ENCODE assay signal across 25 cellular contexts in genomic region chr2:239966029-239966847, GRCh38. TPM values are rescaled to one million over a fixed set of nuclear protein-coding genes. Genes with fewer than 3 reads are reported as not detected.
DNase-seq lines count a peak whose midpoint lies in the region; ATAC-seq and TF ChIP-seq lines count a peak whose summit lies in the region.
"Had no signal": no experiment of that assay in that cellular context is flagged by ENCODE, and none has a peak within 500 bp of the region (broad histone marks: within the 10 kb centered on the region; RNA-seq: fewer than 3 reads in every experiment).

No MANE protein-coding gene starts in this region.

- H3K36me3 ChIP-seq in PC-3 (ENCODE audit: low read depth, low read length), result peaks cover 39% of the 10 kb centered on the region
- H3K36me3 ChIP-seq in esophagus (ENCODE audit: control insufficient read depth in 2 of 2, insufficient read depth in 2 of 2, low read length in 1 of 2), result peaks cover 4 to 29% of the 10 kb centered on the region in 2 donors
- peaks cover 19 to 86% (median 58%) of the 10 kb centered on the region in 5 donors for H3K36me3 ChIP-seq in subcutaneous abdominal adipose tissue (ENCODE audit: control insufficient read depth in 5 of 5, insufficient read depth in 5 of 5, low read length in 5 of 5)
- H3K36me3 ChIP-seq in tibial nerve, result peaks cover 0 to 95% (median 3%) of the 10 kb centered on the region in 3 donors
- peaks cover 17% of the 10 kb centered on the region for H3K36me3 ChIP-seq in smooth muscle cell (ENCODE audit: low read depth)
- H3K36me3 ChIP-seq in colonic mucosa, result peaks cover 10% of the 10 kb centered on the region

- no peak overlapping the region for H3K4me3 ChIP-seq in PC-3 (ENCODE audit: low read length)
- no peak overlapping the region for H3K4me3 ChIP-seq in esophagus (ENCODE audit: low read depth in 1 of 2, low read length in 2 of 2)
- no peak overlapping the region for H3K4me3 ChIP-seq in right cardiac atrium (ENCODE audit: low read length)
- no peak overlapping the region for H3K4me3 ChIP-seq in subcutaneous abdominal adipose tissue (ENCODE audit: low read depth in 1 of 5, low read length in 5 of 5)
- H3K4me3 ChIP-seq in tibial nerve, result no peak overlapping the region
- no peak overlapping the region for H3K4me3 ChIP-seq in smooth muscle cell
- no peak overlapping the region for H3K4me3 ChIP-seq in colonic mucosa
- H3K4me3 ChIP-seq: heart left ventricle, left lung, tibial artery had no signal

- H3K79me2 ChIP-seq in PC-3 (ENCODE audit: low read length) (no peaks in the 10 kb centered on the region), smooth muscle cell (ENCODE audit: low read depth) (no peaks in the 10 kb centered on the region)

- no peak for DNase-seq in PC-3
- DNase-seq in right cardiac atrium, result peak; percentile 66 to 90 (median 84)
- DNase-seq in tibial nerve (ENCODE audit: low spot score in 2 of 2), result no peak
- DNase-seq in smooth muscle cell (lab: John Stamatoyannopoulos, UW; ENCODE audit: unreplicated experiment), result no peak
- DNase-seq in colonic mucosa, result no peak
- DNase-seq in stimulated activated CD4-positive, alpha-beta T cell treated with anti-CD3 and anti-CD28 coated beads, Interleukin-1b, Interleukin-23, amount 100 ng/mL, for 48 hours, result no peak
- DNase-seq: activated CD4-positive, CD25-positive, alpha-beta regulatory T cell treated with anti-CD3 and anti-CD28 coated beads, Interleukin-2, amount 50 U/mL, for 72 hours; activated naive CD4-positive, alpha-beta T cell treated with anti-CD3 and anti-CD28 coated beads, Interleukin-2, amount 10 ng/mL, durations not matched to agents 7 days and 5 days; activated T-cell treated with anti-CD3 and anti-CD28 coated beads, Interleukin-2, amount 50 U/mL, for 48 hours; AML-193; anterior cingulate cortex; CD8-positive, alpha-beta memory T cell; GDM1; left lung; NCI-H2081; NCI-H82; SIG-M5; stimulated activated CD4-positive, alpha-beta T cell treated with anti-CD3 and anti-CD28 coated beads, Interleukin-2, amount 100 ng/mL, for 48 hours; stimulated activated naive CD4-positive, alpha-beta T cell had no signal

- BruUV-seq in PC-3 (replicated peaks; lab: Mats Ljungman, UMichigan), result no TSS peak

- CTCF ChIA-PET in PC-3 (lab: Charles Lee), result no interaction called here

- intact Hi-C loops in PC-3 (cut with micrococcal nuclease), result no loop called here
- intact Hi-C loops in right cardiac atrium (cut with DNase I), result no loop called here
- intact Hi-C loops in colonic mucosa (cut with DNase I), result no loop called here

- no peak for TF ChIP-seq POLR2A in tibial nerve (IDR thresholded peaks at IDR 0.05)

- POLR2A ChIA-PET in PC-3 (lab: Charles Lee; ENCODE audit: unreplicated experiment), result no interaction called here

- 0 out of 2 replicates have a peak, but pooled peaks cover 4% of the 10 kb centered on the region for H3K9me3 ChIP-seq in PC-3 (ENCODE audit: low read length)
- H3K9me3 ChIP-seq in esophagus (ENCODE audit: control insufficient read depth in 2 of 2, insufficient read depth in 1 of 2, low read depth in 1 of 2, low read length in 1 of 2), result peaks cover 0 to 7% of the 10 kb centered on the region in 2 donors
- no peaks in the 10 kb centered on the region for H3K9me3 ChIP-seq in right cardiac atrium (ENCODE audit: control insufficient read depth, low read length)
- peaks cover 2 to 22% (median 17%) of the 10 kb centered on the region in 5 donors for H3K9me3 ChIP-seq in subcutaneous abdominal adipose tissue (ENCODE audit: control insufficient read depth in 5 of 5, low read length in 5 of 5)
- H3K9me3 ChIP-seq in tibial nerve, result peaks cover 0 to 22% (median 9%) of the 10 kb centered on the region in 4 donors
- no peaks in the 10 kb centered on the region for H3K9me3 ChIP-seq in smooth muscle cell (replicated peaks; ENCODE audit: low read depth)
- no peaks in the 10 kb centered on the region for H3K9me3 ChIP-seq in colonic mucosa

- ATAC-seq in PC-3 (peak; percentile 45), right cardiac atrium (peak; percentile 74 to 86)
- ATAC-seq: HCT116, left lung had no signal

- no peaks in the 10 kb centered on the region for H4K20me1 ChIP-seq in PC-3 (ENCODE audit: low read length)
- H4K20me1 ChIP-seq in smooth muscle cell (ENCODE audit: low read depth), result no peaks in the 10 kb centered on the region

- TF ChIP-seq EP300 in tibial nerve (IDR thresholded peaks at IDR 0.05), result no peak

- H3K27ac ChIP-seq in PC-3 (ENCODE audit: low read length) (no peak overlapping the region), esophagus (ENCODE audit: low read depth in 2 of 2, low read length in 1 of 2) (peak overlapping the region; percentile 50 to 85), right cardiac atrium (ENCODE audit: low read length) (no peak overlapping the region), subcutaneous abdominal adipose tissue (ENCODE audit: low read depth, low read length) (peak overlapping the region; percentile 67), tibial nerve (no peak overlapping the region), smooth muscle cell (ENCODE audit: low read depth) (no peak overlapping the region), colonic mucosa (no peak overlapping the region)
- H3K27ac ChIP-seq: heart left ventricle, KMS-11, left lung, tibial artery had no signal

- H3K4me1 ChIP-seq in PC-3 (ENCODE audit: insufficient read depth, low read length), result no peaks in the 10 kb centered on the region
- H3K4me1 ChIP-seq in esophagus (ENCODE audit: control insufficient read depth in 2 of 2, insufficient read depth in 2 of 2, low read length in 1 of 2), result peaks cover 0 to 4% of the 10 kb centered on the region in 2 donors
- no peaks in the 10 kb centered on the region for H3K4me1 ChIP-seq in right cardiac atrium (ENCODE audit: control insufficient read depth, insufficient read depth, low read length)
- peaks cover 14 to 23% (median 18%) of the 10 kb centered on the region in 5 donors for H3K4me1 ChIP-seq in subcutaneous abdominal adipose tissue (ENCODE audit: control insufficient read depth in 5 of 5, insufficient read depth in 5 of 5, low read length in 5 of 5)
- peaks cover 0 to 15% (median 0%) of the 10 kb centered on the region in 4 donors for H3K4me1 ChIP-seq in tibial nerve
- H3K4me1 ChIP-seq in smooth muscle cell (ENCODE audit: low read depth), result no peaks in the 10 kb centered on the region
- no peaks in the 10 kb centered on the region for H3K4me1 ChIP-seq in colonic mucosa
- H3K4me1 ChIP-seq: left lung had no signal

- H2AFZ ChIP-seq in PC-3 (ENCODE audit: low read length), result no peak overlapping the region
- no peak overlapping the region for H2AFZ ChIP-seq in smooth muscle cell (ENCODE audit: low read depth)

- no peaks in the 10 kb centered on the region for H3K9me2 ChIP-seq in PC-3 (replicated peaks; ENCODE audit: low read length)

- WGBS in esophagus, 2 donors, result 47 to 63% methylated on average over 12 of the region's 12 CpGs
- 58% methylated on average over 12 of the region's 12 CpGs for WGBS in right cardiac atrium
- WGBS in tibial nerve, 2 donors, result 63 to 66% methylated on average over 11 to 12 of the region's 12 CpGs
- 86% methylated on average over 12 of the region's 12 CpGs for WGBS in smooth muscle cell (ENCODE audit: low lambda C conversion rate)

- no peak overlapping the region for H3K9ac ChIP-seq in PC-3 (ENCODE audit: low read length)
- H3K9ac ChIP-seq in subcutaneous abdominal adipose tissue (ENCODE audit: low read length in 5 of 5), result peak overlapping the region in 1 of 5 donors; percentile 35
- H3K9ac ChIP-seq in smooth muscle cell (ENCODE audit: low read depth), result no peak overlapping the region
- no peak overlapping the region for H3K9ac ChIP-seq in colonic mucosa (ENCODE audit: low read depth in 2 of 2, low read length in 2 of 2)
- H3K9ac ChIP-seq: KMS-11 had no signal

- TF ChIP-seq CTCF in PC-3 (conservative IDR thresholded peaks at IDR 0.05; ENCODE audit: low read depth, low read length) (no peak), tibial nerve (IDR thresholded peaks at IDR 0.05) (no peak), smooth muscle cell (IDR thresholded peaks at IDR 0.05; ENCODE audit: borderline replicate concordance, insufficient read depth, poor library complexity, severe bottlenecking) (no peak), colonic mucosa (IDR thresholded peaks at IDR 0.05) (no peak)

- H3F3A ChIP-seq in PC-3 (ENCODE audit: low read length, unreplicated experiment), result no peaks in the 10 kb centered on the region
- H3F3A ChIP-seq in smooth muscle cell (ENCODE audit: low read depth), result no peaks in the 10 kb centered on the region

- H3K4me2 ChIP-seq in PC-3 (ENCODE audit: low read length) (no peak overlapping the region), smooth muscle cell (no peak overlapping the region)
- H3K4me2 ChIP-seq: KMS-11 had no signal

- H3K27me3 ChIP-seq in PC-3 (ENCODE audit: low read length) (no peaks in the 10 kb centered on the region), esophagus (ENCODE audit: control insufficient read depth in 1 of 2, insufficient read depth in 2 of 2, low read length in 2 of 2) (no peaks in the 10 kb centered on the region), right cardiac atrium (ENCODE audit: control insufficient read depth, insufficient read depth) (no peaks in the 10 kb centered on the region), subcutaneous abdominal adipose tissue (ENCODE audit: control insufficient read depth in 5 of 5, insufficient read depth in 4 of 5, low read length in 5 of 5) (no peaks in the 10 kb centered on the region), tibial nerve (no peaks in the 10 kb centered on the region), smooth muscle cell (ENCODE audit: low read depth) (no peaks in the 10 kb centered on the region), colonic mucosa (no peaks in the 10 kb centered on the region)
- H3K27me3 ChIP-seq: heart left ventricle, left lung, tibial artery had no signal

RNA-seq across cellular contexts. Expression of gene NDUFA10, which starts 58.9 kb away (rescaled TPM):
- total RNA-seq in PC-3 (2014; rRNA removed) (148 and 251 TPM in 2 replicates), right cardiac atrium (100 to 1,000 TPM; 186 to 266 (median 240) TPM), tibial nerve (100 to 1,000 TPM in 3 of 4 donors, 10 to 100 TPM in 1; 82.3 to 145 (median 102) TPM), smooth muscle cell (82.3 and 98.3 TPM in 2 replicates), colonic mucosa (100 to 1,000 TPM; 225 to 294 TPM)
- polyA plus RNA-seq in esophagus (10 to 100 TPM; 39.4 to 88.3 TPM), right cardiac atrium (176 TPM), smooth muscle cell (114 and 120 TPM in 2 replicates)

Comparison
In these comparisons a context has a peak if more than half of its experiments do, and no peak if none do; other contexts are left out.
1. DNase-seq: peak in right cardiac atrium (3 of 3); none in PC-3 (single experiment), tibial nerve (0 of 2), smooth muscle cell (single experiment), colonic mucosa (single experiment) and stimulated activated CD4-positive, alpha-beta T cell treated with anti-CD3 and anti-CD28 coated beads, Interleukin-1b, Interleukin-23, amount 100 ng/mL, for 48 hours (single experiment).
2. H3K27ac ChIP-seq: peak in esophagus (2 of 2) and subcutaneous abdominal adipose tissue (single experiment); none in PC-3 (single experiment), right cardiac atrium (single experiment), tibial nerve (0 of 4), smooth muscle cell (single experiment) and colonic mucosa (single experiment).